Comparison of ENCODE assay signal across 8 cellular contexts in the genomic region with DNA sequence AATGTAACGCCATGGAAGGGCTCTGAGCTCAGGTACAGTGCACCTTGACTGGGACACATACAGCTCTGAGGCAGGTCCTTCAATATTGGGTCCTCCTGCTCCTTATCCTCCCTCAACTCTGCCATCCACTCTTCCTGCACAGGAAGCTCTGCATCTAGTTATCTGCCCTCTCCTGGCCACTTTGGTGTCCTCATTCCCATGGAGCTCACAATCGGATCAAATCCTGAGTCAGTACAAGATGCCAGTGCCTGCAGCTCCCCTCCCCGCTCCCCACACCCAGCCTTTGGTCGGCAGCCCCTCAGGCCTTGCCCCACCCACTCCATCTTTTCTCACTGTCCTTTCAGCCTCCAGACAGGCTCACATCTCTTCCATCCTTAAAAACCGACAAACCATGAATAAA. TPM values are rescaled to one million over a fixed set of nuclear protein-coding genes. Genes with fewer than 3 reads are reported as not detected.
DNase-seq lines count a peak whose midpoint lies in the region; ATAC-seq and TF ChIP-seq lines count a peak whose summit lies in the region.

No MANE protein-coding gene starts in this region.

- no peak for ATAC-seq in GM18520 (IDR thresholded peaks at IDR 0.05; ENCODE audit: unreplicated experiment)
- no peak for ATAC-seq in HG02885 (IDR thresholded peaks at IDR 0.05; ENCODE audit: poor library complexity, unreplicated experiment)

- no peak overlapping the region for H3K27ac Mint-ChIP-seq in progenitor cell of endocrine pancreas

- H3K36me3 Mint-ChIP-seq in progenitor cell of endocrine pancreas (ENCODE audit: insufficient read depth): peaks cover 18% of the 10 kb centered on the region

- DNase-seq in DMS 273 (lab: John Stamatoyannopoulos, UW; ENCODE audit: unreplicated experiment): peak; percentile 47
- no peak for DNase-seq in DMS 273 treated with DMSO at 0.1 percent for 48 hours (lab: John Stamatoyannopoulos, UW)
- DNase-seq in OCI-M1 (lab: John Stamatoyannopoulos, UW): peak; percentile 40
- peak; percentile 18 for DNase-seq in fibroblast of gingiva (ENCODE audit: low read depth)
- no peak for DNase-seq in progenitor cell of endocrine pancreas (ENCODE audit: low spot score, unreplicated experiment)
- DNase-seq in islet precursor cell: no peak

- no peak overlapping the region for H3K4me3 Mint-ChIP-seq in progenitor cell of endocrine pancreas (ENCODE audit: low read depth)

- H3K27me3 Mint-ChIP-seq in progenitor cell of endocrine pancreas: peaks cover 3% of the 10 kb centered on the region

- H3K9me3 Mint-ChIP-seq in progenitor cell of endocrine pancreas (ENCODE audit: low read depth): no peaks in the 10 kb centered on the region

- H3K4me1 Mint-ChIP-seq in progenitor cell of endocrine pancreas (ENCODE audit: low read depth): peaks cover 1% of the 10 kb centered on the region

- TF ChIP-seq CTCF in progenitor cell of endocrine pancreas (IDR thresholded peaks at IDR 0.05; ENCODE audit: unreplicated experiment): peak; percentile 23

RNA-seq across cellular contexts. Expression of gene LRRFIP1, which starts 58.0 kb away (rescaled TPM):
- 68.6 and 71.4 TPM in 2 replicates for total RNA-seq in progenitor cell of endocrine pancreas

Comparison
In these comparisons a context has a peak if more than half of its experiments do, and no peak if none do; other contexts are left out.
1. DNase-seq: peak in DMS 273 (single experiment), OCI-M1 (single experiment) and fibroblast of gingiva (single experiment); none in DMS 273 treated with DMSO at 0.1 percent for 48 hours (single experiment), progenitor cell of endocrine pancreas (single experiment) and islet precursor cell (single experiment).